Comparison of ENCODE assay signal across 15 cellular contexts in the genomic region with DNA sequence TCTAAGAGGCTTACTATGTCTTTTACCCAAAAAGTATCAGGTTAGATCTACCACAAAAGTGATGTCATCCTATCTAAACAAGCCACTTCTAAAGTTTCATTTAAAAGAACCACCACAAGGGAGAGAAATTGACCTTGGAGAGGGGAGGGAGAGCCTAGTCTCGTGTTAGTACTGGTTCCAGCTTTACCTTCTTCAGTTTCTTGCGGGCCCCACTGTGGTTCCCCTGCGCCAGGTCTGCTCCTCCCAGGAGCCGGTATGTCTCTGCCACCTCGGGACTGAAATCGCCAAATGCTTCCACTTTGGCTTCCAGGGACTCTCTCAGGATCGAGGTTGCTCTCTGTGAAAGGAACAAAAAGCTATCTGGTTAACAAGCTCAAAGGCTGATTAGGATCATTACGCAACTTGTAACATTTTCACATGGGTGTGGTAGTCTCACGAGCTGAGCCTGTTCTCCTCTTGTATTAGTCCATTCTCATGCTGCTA. TPM values are rescaled to one million over a fixed set of nuclear protein-coding genes. Genes with fewer than 3 reads are reported as not detected.
DNase-seq lines count a peak whose midpoint lies in the region; ATAC-seq and TF ChIP-seq lines count a peak whose summit lies in the region.
"Had no signal": no experiment of that assay in that cellular context is flagged by ENCODE, and none has a peak within 500 bp of the region (broad histone marks: within the 10 kb centered on the region; RNA-seq: fewer than 3 reads in every experiment).

No MANE protein-coding gene starts in this region.

- TF ChIP-seq CTCF in SK-N-SH (IDR thresholded peaks at IDR 0.05) (no peak), foreskin fibroblast (IDR thresholded peaks at IDR 0.05; ENCODE audit: low read depth, low read length) (no peak), GM13976 (IDR thresholded peaks at IDR 0.05; ENCODE audit: borderline replicate concordance, control extremely low read depth, extremely low read depth, insufficient read depth, missing control alignments) (no peak)

- no peaks in the 10 kb centered on the region for H3K79me2 ChIP-seq in SK-N-SH (ENCODE audit: insufficient read depth)

- no peaks in the 10 kb centered on the region for H4K20me1 ChIP-seq in SK-N-SH (ENCODE audit: insufficient read depth)

- no peaks in the 10 kb centered on the region for H3K9me2 ChIP-seq in SK-N-SH

- POLR2A ChIA-PET in SK-N-SH (lab: Yijun Ruan, JAX) = no interaction called here

- no peaks in the 10 kb centered on the region for H3K27me3 ChIP-seq in SK-N-SH (ENCODE audit: insufficient read depth)
- H3K27me3 ChIP-seq: esophagus muscularis mucosa, tibial nerve had no signal

- peaks cover 0 to 8% of the 10 kb centered on the region in 2 experiments; a peak in 1 of 4 replicates for H3K4me1 ChIP-seq in SK-N-SH (ENCODE audit: control insufficient read depth in 1 of 2, insufficient read depth in 2 of 2, low read depth in 1 of 2, low read length in 1 of 2)
- H3K4me1 ChIP-seq: tibial nerve had no signal

- H3K9ac ChIP-seq in SK-N-SH = no peak overlapping the region

- in situ Hi-C loops in GM13976 (cut with MboI; ENCODE audit: low sequenced_read_pairs, unreplicated experiment) = no loop called here

- no peak overlapping the region for H2AFZ ChIP-seq in SK-N-SH (ENCODE audit: low read depth)

- peaks cover 0 to 6% of the 10 kb centered on the region in 2 experiments for H3K36me3 ChIP-seq in SK-N-SH (replicated peaks in 1 of 2; ENCODE audit: control insufficient read depth in 1 of 2, insufficient read depth in 2 of 2, low read length in 1 of 2)

- WGBS in SK-N-SH (ENCODE audit: low lambda C conversion rate) = 83% methylated on average over 9 of the region's 9 CpGs

- H3F3A ChIP-seq in SK-N-SH (replicated peaks; ENCODE audit: insufficient read depth) = no peaks in the 10 kb centered on the region

- peak overlapping the region; percentile 25; the same call in 1 of the 2 replicates for H3K4me2 ChIP-seq in SK-N-SH

- CTCF ChIA-PET in SK-N-SH (lab: Yijun Ruan, JAX) = no interaction called here

- DNase-seq in SK-N-SH (no peak), SKM-1 (lab: John Stamatoyannopoulos, UW; ENCODE audit: unreplicated experiment) (peak; percentile 21), foreskin fibroblast (peak; percentile 14 to 53), NCI-H128 (lab: John Stamatoyannopoulos, UW; ENCODE audit: unreplicated experiment) (no peak), retina (no peak), GM13976 (ENCODE audit: low spot score) (no peak)
- peak; percentile 18 for DNase-seq in stimulated activated CD8-positive, alpha-beta memory T cell treated with anti-CD3 and anti-CD28 coated beads, Interleukin-4, amount 100 ng/mL, for 48 hours
- DNase-seq: activated effector memory CD4-positive, alpha-beta T cell treated with Interleukin-2 at 50 U/mL for 16 hours; central memory CD4-positive, alpha-beta T cell; naive B cell; NCI-H1105 treated with DMSO at 0.1 percent for 48 hours; NCI-H526 treated with DMSO at 0.1 percent for 48 hours had no signal

- no peak overlapping the region for H3K4me3 ChIP-seq in SK-N-SH (ENCODE audit: low read depth in 2 of 2, low read length in 1 of 2)
- no peak overlapping the region for H3K4me3 ChIP-seq in foreskin fibroblast (ENCODE audit: low read depth in 1 of 2, low read length in 2 of 2)
- H3K4me3 ChIP-seq: esophagus muscularis mucosa, tibial nerve had no signal

- no peaks in the 10 kb centered on the region for H3K9me3 ChIP-seq in SK-N-SH
- H3K9me3 ChIP-seq: esophagus muscularis mucosa, tibial nerve had no signal

- TF ChIP-seq RAD21 in SK-N-SH (IDR thresholded peaks at IDR 0.05; ENCODE audit: low read length) = no peak

- no peak for TF ChIP-seq EP300 in SK-N-SH (IDR thresholded peaks at IDR 0.05; ENCODE audit: borderline replicate concordance in 1 of 2, low read depth in 1 of 2, low read length in 1 of 2)

- no peak for ATAC-seq in SK-N-SH treated with all-trans-retinoic acid at 6 μM for 48 hours

- no peak overlapping the region for H3K27ac ChIP-seq in SK-N-SH (ENCODE audit: low read depth in 2 of 2, low read length in 1 of 2)
- H3K27ac ChIP-seq: tibial nerve had no signal

TF ChIP-seq in SK-N-SH, 30 proteins besides CTCF, POLR2A, EP300 and RAD21 (continues in another document):
- TF ChIP-seq MEF2A (IDR thresholded peaks at IDR 0.05; ENCODE audit: borderline replicate concordance, low read depth) (no peak), GATA2 (CRISPR knock-in tag; IDR thresholded peaks at IDR 0.05) (no peak), SMC3 (IDR thresholded peaks at IDR 0.05; ENCODE audit: low read depth, low read length) (no peak), EZH2phosphoT487 (IDR thresholded peaks at IDR 0.05; ENCODE audit: borderline replicate concordance, low read depth) (no peak), SIN3A (IDR thresholded peaks at IDR 0.05; ENCODE audit: borderline replicate concordance, low read depth, low read length) (no peak), GABPA (IDR thresholded peaks at IDR 0.05; ENCODE audit: low read depth) (no peak), JUND (IDR thresholded peaks at IDR 0.05) (no peak; the same call in 1 of the 2 replicates), ELF1 (IDR thresholded peaks at IDR 0.05) (no peak)
- TF ChIP-seq, protein P1, sequence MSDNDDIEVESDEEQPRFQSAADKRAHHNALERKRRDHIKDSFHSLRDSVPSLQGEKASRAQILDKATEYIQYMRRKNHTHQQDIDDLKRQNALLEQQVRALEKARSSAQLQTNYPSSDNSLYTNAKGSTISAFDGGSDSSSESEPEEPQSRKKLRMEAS (IDR thresholded peaks at IDR 0.05; ENCODE audit: low read depth) = no peak
- TF ChIP-seq, protein P2, sequence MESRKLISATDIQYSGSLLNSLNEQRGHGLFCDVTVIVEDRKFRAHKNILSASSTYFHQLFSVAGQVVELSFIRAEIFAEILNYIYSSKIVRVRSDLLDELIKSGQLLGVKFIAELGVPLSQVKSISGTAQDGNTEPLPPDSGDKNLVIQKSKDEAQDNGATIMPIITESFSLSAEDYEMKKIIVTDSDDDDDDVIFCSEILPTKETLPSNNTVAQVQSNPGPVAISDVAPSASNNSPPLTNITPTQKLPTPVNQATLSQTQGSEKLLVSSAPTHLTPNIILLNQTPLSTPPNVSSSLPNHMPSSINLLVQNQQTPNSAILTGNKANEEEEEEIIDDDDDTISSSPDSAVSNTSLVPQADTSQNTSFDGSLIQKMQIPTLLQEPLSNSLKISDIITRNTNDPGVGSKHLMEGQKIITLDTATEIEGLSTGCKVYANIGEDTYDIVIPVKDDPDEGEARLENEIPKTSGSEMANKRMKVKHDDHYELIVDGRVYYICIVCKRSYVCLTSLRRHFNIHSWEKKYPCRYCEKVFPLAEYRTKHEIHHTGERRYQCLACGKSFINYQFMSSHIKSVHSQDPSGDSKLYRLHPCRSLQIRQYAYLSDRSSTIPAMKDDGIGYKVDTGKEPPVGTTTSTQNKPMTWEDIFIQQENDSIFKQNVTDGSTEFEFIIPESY (IDR thresholded peaks at IDR 0.05; ENCODE audit: borderline replicate concordance, low read depth) = no peak
- TF ChIP-seq, protein P3, sequence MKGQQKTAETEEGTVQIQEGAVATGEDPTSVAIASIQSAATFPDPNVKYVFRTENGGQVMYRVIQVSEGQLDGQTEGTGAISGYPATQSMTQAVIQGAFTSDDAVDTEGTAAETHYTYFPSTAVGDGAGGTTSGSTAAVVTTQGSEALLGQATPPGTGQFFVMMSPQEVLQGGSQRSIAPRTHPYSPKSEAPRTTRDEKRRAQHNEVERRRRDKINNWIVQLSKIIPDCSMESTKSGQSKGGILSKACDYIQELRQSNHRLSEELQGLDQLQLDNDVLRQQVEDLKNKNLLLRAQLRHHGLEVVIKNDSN (IDR thresholded peaks at IDR 0.05; ENCODE audit: borderline replicate concordance, low read depth) = no peak

TF ChIP-seq in SK-N-SH treated with all-trans-retinoic acid at 6 μM for 48 hours, 23 proteins besides CTCF, POLR2A, EP300 and RAD21 (continues in another document):
- TF ChIP-seq ZNF8 (CRISPR knock-in tag; IDR thresholded peaks at IDR 0.05) (no peak), CSDC2 (CRISPR knock-in tag; IDR thresholded peaks at IDR 0.05) (no peak), BACH2 (CRISPR knock-in tag; IDR thresholded peaks at IDR 0.05; ENCODE audit: borderline replicate concordance) (no peak), ARNTL (CRISPR knock-in tag; IDR thresholded peaks at IDR 0.05; ENCODE audit: borderline replicate concordance, low read depth) (no peak), ESRRG (CRISPR knock-in tag; IDR thresholded peaks at IDR 0.05) (no peak)
- TF ChIP-seq, protein P4, sequence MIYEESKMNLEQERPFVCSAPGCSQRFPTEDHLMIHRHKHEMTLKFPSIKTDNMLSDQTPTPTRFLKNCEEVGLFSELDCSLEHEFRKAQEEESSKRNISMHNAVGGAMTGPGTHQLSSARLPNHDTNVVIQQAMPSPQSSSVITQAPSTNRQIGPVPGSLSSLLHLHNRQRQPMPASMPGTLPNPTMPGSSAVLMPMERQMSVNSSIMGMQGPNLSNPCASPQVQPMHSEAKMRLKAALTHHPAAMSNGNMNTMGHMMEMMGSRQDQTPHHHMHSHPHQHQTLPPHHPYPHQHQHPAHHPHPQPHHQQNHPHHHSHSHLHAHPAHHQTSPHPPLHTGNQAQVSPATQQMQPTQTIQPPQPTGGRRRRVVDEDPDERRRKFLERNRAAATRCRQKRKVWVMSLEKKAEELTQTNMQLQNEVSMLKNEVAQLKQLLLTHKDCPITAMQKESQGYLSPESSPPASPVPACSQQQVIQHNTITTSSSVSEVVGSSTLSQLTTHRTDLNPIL (CRISPR knock-in tag; IDR thresholded peaks at IDR 0.05; ENCODE audit: low read depth) = no peak
- TF ChIP-seq, protein P5, sequence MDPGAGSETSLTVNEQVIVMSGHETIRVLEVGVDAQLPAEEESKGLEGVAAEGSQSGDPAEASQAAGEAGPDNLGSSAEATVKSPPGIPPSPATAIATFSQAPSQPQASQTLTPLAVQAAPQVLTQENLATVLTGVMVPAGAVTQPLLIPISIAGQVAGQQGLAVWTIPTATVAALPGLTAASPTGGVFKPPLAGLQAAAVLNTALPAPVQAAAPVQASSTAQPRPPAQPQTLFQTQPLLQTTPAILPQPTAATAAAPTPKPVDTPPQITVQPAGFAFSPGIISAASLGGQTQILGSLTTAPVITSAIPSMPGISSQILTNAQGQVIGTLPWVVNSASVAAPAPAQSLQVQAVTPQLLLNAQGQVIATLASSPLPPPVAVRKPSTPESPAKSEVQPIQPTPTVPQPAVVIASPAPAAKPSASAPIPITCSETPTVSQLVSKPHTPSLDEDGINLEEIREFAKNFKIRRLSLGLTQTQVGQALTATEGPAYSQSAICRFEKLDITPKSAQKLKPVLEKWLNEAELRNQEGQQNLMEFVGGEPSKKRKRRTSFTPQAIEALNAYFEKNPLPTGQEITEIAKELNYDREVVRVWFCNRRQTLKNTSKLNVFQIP (CRISPR knock-in tag; IDR thresholded peaks at IDR 0.05; ENCODE audit: borderline replicate concordance, low read depth) = no peak

RNA-seq across cellular contexts. Expression of a gene that starts 51.1 kb away (rescaled TPM):
- polyA plus RNA-seq in SK-N-SH (2012; rRNA removed) = 4.3 and 5.0 TPM in 2 replicates
- polyA plus RNA-seq in SK-N-SH (2012; cell fraction: cytosol; rRNA removed) = 3.8 and 4.1 TPM in 2 replicates
- 8.6 and 10.1 TPM in 2 replicates for polyA plus RNA-seq in SK-N-SH (2012; cell fraction: nucleus; rRNA removed)

Comparison
In these comparisons a context has a peak if more than half of its experiments do, and no peak if none do; other contexts are left out.
1. DNase-seq: peak in SKM-1 (single experiment), foreskin fibroblast (2 of 2) and stimulated activated CD8-positive, alpha-beta memory T cell treated with anti-CD3 and anti-CD28 coated beads, Interleukin-4, amount 100 ng/mL, for 48 hours (single experiment); none in SK-N-SH (single experiment), NCI-H128 (single experiment), retina (single experiment) and GM13976 (single experiment).